7 cellular contexts compared by ENCODE assay signal in genomic region chr1:37476087-37476452, GRCh38. TPM values are rescaled to one million over a fixed set of nuclear protein-coding genes. Genes with fewer than 3 reads are reported as not detected.
DNase-seq lines count a peak whose midpoint lies in the region; ATAC-seq and TF ChIP-seq lines count a peak whose summit lies in the region.

No MANE protein-coding gene starts in this region.

- peak overlapping the region; percentile 90 for H3K27ac Mint-ChIP-seq in activated CD8-positive, alpha-beta memory T cell treated with anti-CD3 and anti-CD28 coated beads, Interleukin-2, amount 10 ng/mL, durations not matched to agents 7 days and 5 days
- H3K27ac Mint-ChIP-seq in stimulated activated naive CD8-positive, alpha-beta T cell treated with anti-CD3 and anti-CD28 coated beads, Interleukin-15, amount 100 ng/mL, for 72 hours: peak overlapping the region; percentile 91 to 93

- H3K4me3 Mint-ChIP-seq in activated CD8-positive, alpha-beta memory T cell treated with anti-CD3 and anti-CD28 coated beads, Interleukin-2, amount 10 ng/mL, durations not matched to agents 7 days and 5 days: peak overlapping the region; percentile 96
- peak overlapping the region; percentile 95 to 99 for H3K4me3 Mint-ChIP-seq in stimulated activated naive CD8-positive, alpha-beta T cell treated with anti-CD3 and anti-CD28 coated beads, Interleukin-15, amount 100 ng/mL, for 72 hours

- H3K4me3 ChIP-seq in HFF-Myc (replicated peaks; ENCODE audit: low read depth, low read length) (peak overlapping the region; percentile 80), iPS-20b (ENCODE audit: low read length) (peak overlapping the region; percentile 47)

- H3K9me3 Mint-ChIP-seq in activated CD8-positive, alpha-beta memory T cell treated with anti-CD3 and anti-CD28 coated beads, Interleukin-2, amount 10 ng/mL, durations not matched to agents 7 days and 5 days (ENCODE audit: low read depth): no peaks in the 10 kb centered on the region
- no peaks in the 10 kb centered on the region for H3K9me3 Mint-ChIP-seq in stimulated activated naive CD8-positive, alpha-beta T cell treated with anti-CD3 and anti-CD28 coated beads, Interleukin-15, amount 100 ng/mL, for 72 hours

- peaks cover 58% of the 10 kb centered on the region for H3K4me1 Mint-ChIP-seq in activated CD8-positive, alpha-beta memory T cell treated with anti-CD3 and anti-CD28 coated beads, Interleukin-2, amount 10 ng/mL, durations not matched to agents 7 days and 5 days
- peaks cover 60% of the 10 kb centered on the region for H3K4me1 Mint-ChIP-seq in stimulated activated naive CD8-positive, alpha-beta T cell treated with anti-CD3 and anti-CD28 coated beads, Interleukin-15, amount 100 ng/mL, for 72 hours

- CTCF ChIA-PET in activated CD8-positive, alpha-beta memory T cell treated with anti-CD3 and anti-CD28 coated beads, Interleukin-2, amount 10 ng/mL, durations not matched to agents 7 days and 5 days (lab: Charles Lee): interaction anchor here (1.0 to 11.0 kb wide), 6 partner anchors 12 to 213 kb away, joined by 3 to 157 read pairs (median 4); partner anchors contain the start of gene MEAF6

- peaks cover 38% of the 10 kb centered on the region for H3K4me1 ChIP-seq in iPS-20b (ENCODE audit: insufficient read depth, low read length)

- peaks cover 45% of the 10 kb centered on the region for H3K36me3 Mint-ChIP-seq in activated CD8-positive, alpha-beta memory T cell treated with anti-CD3 and anti-CD28 coated beads, Interleukin-2, amount 10 ng/mL, durations not matched to agents 7 days and 5 days

- no peak for ATAC-seq in activated CD8-positive, alpha-beta memory T cell treated with anti-CD3 and anti-CD28 coated beads, Interleukin-2, amount 10 ng/mL, durations not matched to agents 7 days and 5 days
- no peak for ATAC-seq in stimulated activated naive CD8-positive, alpha-beta T cell treated with anti-CD3 and anti-CD28 coated beads, Interleukin-15, amount 100 ng/mL, for 72 hours
- ATAC-seq in GM21515 (IDR thresholded peaks at IDR 0.05; ENCODE audit: unreplicated experiment) (no peak), esophagus mucosa (no peak)

- TF ChIP-seq CTCF in HFF-Myc (IDR thresholded peaks at IDR 0.05; ENCODE audit: low read depth, low read length, missing control alignments): no peak

- DNase-seq in HFF-Myc (ENCODE audit: extremely low read depth, low read depth): no peak
- DNase-seq in activated CD8-positive, alpha-beta memory T cell treated with anti-CD3 and anti-CD28 coated beads, Interleukin-2, amount 10 ng/mL, durations not matched to agents 7 days and 5 days: no peak
- DNase-seq in stimulated activated naive CD8-positive, alpha-beta T cell treated with anti-CD3 and anti-CD28 coated beads, Interleukin-15, amount 100 ng/mL, for 72 hours: peak in 1 of 2 donors; percentile 21
- DNase-seq in stimulated activated CD4-positive, alpha-beta T cell treated with anti-CD3 and anti-CD28 coated beads, Interleukin-1b, Interleukin-23, amount 100 ng/mL, for 48 hours: no peak

- H3K9ac ChIP-seq in iPS-20b (ENCODE audit: low read depth, low read length): peak overlapping the region; percentile 71; the same call in 1 of the 2 replicates

- H3K27me3 Mint-ChIP-seq in activated CD8-positive, alpha-beta memory T cell treated with anti-CD3 and anti-CD28 coated beads, Interleukin-2, amount 10 ng/mL, durations not matched to agents 7 days and 5 days: no peaks in the 10 kb centered on the region
- no peaks in the 10 kb centered on the region for H3K27me3 Mint-ChIP-seq in stimulated activated naive CD8-positive, alpha-beta T cell treated with anti-CD3 and anti-CD28 coated beads, Interleukin-15, amount 100 ng/mL, for 72 hours

- H3K27ac ChIP-seq in iPS-20b (ENCODE audit: low read length): no peak overlapping the region

- peaks cover 42% of the 10 kb centered on the region for H3K36me3 ChIP-seq in iPS-20b (ENCODE audit: insufficient read depth, low read depth, low read length)

- H3K27me3 ChIP-seq in iPS-20b (ENCODE audit: insufficient read depth, low read length): peaks cover 26% of the 10 kb centered on the region

- no peaks in the 10 kb centered on the region for H3K9me3 ChIP-seq in iPS-20b (ENCODE audit: insufficient read depth, low read depth, low read length)

RNA-seq across cellular contexts. Expression of gene ZC3H12A, which starts 1.7 kb away (rescaled TPM):
- 10 to 100 TPM; 20.9 to 35.4 TPM for total RNA-seq in activated CD8-positive, alpha-beta memory T cell treated with anti-CD3 and anti-CD28 coated beads, Interleukin-2, amount 10 ng/mL, durations not matched to agents 7 days and 5 days
- 43.6 TPM for total RNA-seq in esophagus mucosa

RNA-seq across cellular contexts. Expression of gene MEAF6, which starts 38.5 kb away (rescaled TPM):
- 10 to 100 TPM; 63.2 to 80.7 TPM for total RNA-seq in activated CD8-positive, alpha-beta memory T cell treated with anti-CD3 and anti-CD28 coated beads, Interleukin-2, amount 10 ng/mL, durations not matched to agents 7 days and 5 days
- total RNA-seq in esophagus mucosa: 32.7 TPM
